ENCODE assay signal across 9 cellular contexts in genomic region chrX:65587616-65588526, GRCh38. TPM values are rescaled to one million over a fixed set of nuclear protein-coding genes. Genes with fewer than 3 reads are reported as not detected.
DNase-seq lines count a peak whose midpoint lies in the region; TF ChIP-seq lines count a peak whose summit lies in the region.
"Had no signal": no experiment of that assay in that cellular context is flagged by ENCODE, and none has a peak within 500 bp of the region (broad histone marks: within the 10 kb centered on the region; RNA-seq: fewer than 3 reads in every experiment).

No MANE protein-coding gene starts in this region.

- intact Hi-C loops in esophagus muscularis mucosa (cut with DNase I), result no loop called here

- no peak for TF ChIP-seq EP300 in esophagus muscularis mucosa (IDR thresholded peaks at IDR 0.05)

- no peak for TF ChIP-seq CTCF in esophagus muscularis mucosa (IDR thresholded peaks at IDR 0.05)

- WGBS in esophagus muscularis mucosa, result 39% methylated on average over 10 of the region's 10 CpGs

- peaks cover 4 to 14% (median 13%) of the 10 kb centered on the region in 4 donors for H3K4me1 ChIP-seq in esophagus muscularis mucosa

- peak; percentile 12 for DNase-seq in CD1c-positive myeloid dendritic cell (ENCODE audit: extremely low spot score)
- DNase-seq in OCI-M1 (lab: John Stamatoyannopoulos, UW), result peak; percentile 83
- DNase-seq in esophagus muscularis mucosa (ENCODE audit: extremely low spot score), result peak; percentile 91
- DNase-seq in nucleus accumbens (lab: John Stamatoyannopoulos, UW), result peak in 46 of 56 donors; percentile 0 to 74 (median 10)
- no peak for DNase-seq in ecto neural progenitor cell (ENCODE audit: low spot score)
- DNase-seq in NCI-H510A (lab: John Stamatoyannopoulos, UW), result no peak
- DNase-seq in NCI-H2227 treated with DMSO at 0.1 percent for 48 hours (lab: John Stamatoyannopoulos, UW), result no peak
- DNase-seq in iPS-NIHi7 (ENCODE audit: extremely low spot score), result no peak
- DNase-seq: activated gamma-delta T cell treated with Interleukin-2 at 50 U/mL for 16 hours had no signal

- TF ChIP-seq POLR2A in esophagus muscularis mucosa (IDR thresholded peaks at IDR 0.05; ENCODE audit: low read depth), result no peak

- no peaks in the 10 kb centered on the region for H3K27me3 ChIP-seq in esophagus muscularis mucosa

- H3K4me3 ChIP-seq in esophagus muscularis mucosa, result peak overlapping the region in 2 of 4 donors; percentile 9 to 42

- H3K36me3 ChIP-seq in esophagus muscularis mucosa, result no peaks in the 10 kb centered on the region

- no peaks in the 10 kb centered on the region for H3K9me3 ChIP-seq in esophagus muscularis mucosa

- peak overlapping the region in 3 of 4 donors; percentile 27 to 63 (median 61) for H3K27ac ChIP-seq in esophagus muscularis mucosa (replicated peaks in 1 of 4)

RNA-seq across cellular contexts. Expression of gene LAS1L, which starts 53.3 kb away (rescaled TPM):
- total RNA-seq in esophagus muscularis mucosa, result 10 to 100 TPM; 21.5 to 26.5 (median 22.8) TPM

Comparison
In these comparisons a context has a peak if more than half of its experiments do, and no peak if none do; other contexts are left out.
1. DNase-seq: peak in CD1c-positive myeloid dendritic cell (single experiment), OCI-M1 (single experiment), esophagus muscularis mucosa (single experiment) and nucleus accumbens (46 of 56); none in ecto neural progenitor cell (single experiment), NCI-H510A (single experiment), NCI-H2227 treated with DMSO at 0.1 percent for 48 hours (single experiment) and iPS-NIHi7 (single experiment).